ENCODE assay signal across 10 cellular contexts in genomic region chr5:32027093-32027716, GRCh38.
A peak's percentile ranks its signal among the peaks of the same experiment; 100 is the strongest.
DNase-seq lines count a peak whose midpoint lies in the region; ATAC-seq and TF ChIP-seq lines count a peak whose summit lies in the region.
"Had no signal": no experiment of that assay in that cellular context is flagged by ENCODE, and none has a peak within 500 bp of the region (broad histone marks: within the 10 kb centered on the region; RNA-seq: fewer than 3 reads in every experiment).

No MANE protein-coding gene starts in this region.

- H3K4me3 ChIP-seq in right atrium auricular region = peak overlapping the region in 1 of 2 donors; percentile 12
- peak overlapping the region in 3 of 4 donors; percentile 2 to 16 (median 3) for H3K4me3 ChIP-seq in gastrocnemius medialis

- TF ChIP-seq POLR2A in gastrocnemius medialis (IDR thresholded peaks at IDR 0.05) = no peak

- H3K36me3 ChIP-seq in right atrium auricular region = no peaks in the 10 kb centered on the region
- no peaks in the 10 kb centered on the region for H3K36me3 ChIP-seq in gastrocnemius medialis

- peak overlapping the region; percentile 32 for H3K27ac ChIP-seq in angular gyrus (ENCODE audit: low read depth, low read length)
- H3K27ac ChIP-seq in right atrium auricular region = peak overlapping the region; percentile 65 to 85
- H3K27ac ChIP-seq in gastrocnemius medialis = peak overlapping the region; percentile 60 to 73 (median 67)

- no peak for ATAC-seq in gastrocnemius medialis
- ATAC-seq in GM21447 (IDR thresholded peaks at IDR 0.05; ENCODE audit: unreplicated experiment) = no peak

- DNase-seq in ELR (ENCODE audit: low read depth) = peak; percentile 66
- DNase-seq in right atrium auricular region (ENCODE audit: low spot score) = no peak
- DNase-seq in gastrocnemius medialis = no peak
- no peak for DNase-seq in NCI-H1436 (lab: John Stamatoyannopoulos, UW)
- DNase-seq in SIG-M5 treated with dmso at 0.1 percent for 504 hours (lab: John Stamatoyannopoulos, UW; ENCODE audit: unreplicated experiment) = no peak
- no peak for DNase-seq in activated T-cell treated with anti-CD3 and anti-CD28 coated beads for 4 hours
- DNase-seq: activated CD4-positive, CD25-positive, alpha-beta regulatory T cell; stimulated activated CD4-positive, alpha-beta T cell treated with anti-CD3 and anti-CD28 coated beads, Interleukin-2, amount 100 ng/mL, for 24 hours had no signal

- intact Hi-C loops in gastrocnemius medialis (cut with DNase I; ENCODE audit: low total_unique reads) = loop anchor here (5.0 kb wide), 1 partner anchor 50 kb away; no protein-coding TSS in a partner anchor

- H3K9me3 ChIP-seq in right atrium auricular region (no peaks in the 10 kb centered on the region), gastrocnemius medialis (no peaks in the 10 kb centered on the region)

- TF ChIP-seq CTCF in right atrium auricular region (IDR thresholded peaks at IDR 0.05) (no peak), gastrocnemius medialis (IDR thresholded peaks at IDR 0.05 in 4 of 5, conservative IDR thresholded peaks at IDR 0.05 in 1 of 5) (no peak)

- H3K4me1 ChIP-seq in right atrium auricular region = peaks cover 0 to 60% of the 10 kb centered on the region in 2 donors
- peaks cover 25 to 56% of the 10 kb centered on the region in 2 donors for H3K4me1 ChIP-seq in gastrocnemius medialis

- H3K27me3 ChIP-seq in right atrium auricular region (no peaks in the 10 kb centered on the region), gastrocnemius medialis (no peaks in the 10 kb centered on the region)

- in situ Hi-C loops in gastrocnemius medialis (cut with MboI; ENCODE audit: low sequenced_read_pairs in 4 of 4) = no loop called here
